ENCODE assay signal across 11 cellular contexts in genomic region chr3:140093742-140094141, GRCh38.
DNase-seq lines count a peak whose midpoint lies in the region; ATAC-seq and TF ChIP-seq lines count a peak whose summit lies in the region.
"Had no signal": no experiment of that assay in that cellular context is flagged by ENCODE, and none has a peak within 500 bp of the region (broad histone marks: within the 10 kb centered on the region; RNA-seq: fewer than 3 reads in every experiment).

No MANE protein-coding gene starts in this region.

- 9% methylated on average over 5 of the region's 5 CpGs for WGBS in mammary epithelial cell (ENCODE audit: low coverage, missing lambda C conversion rate)

- H3K79me2 ChIP-seq in mammary epithelial cell (ENCODE audit: insufficient read depth, low read length): no peaks in the 10 kb centered on the region

- H4K20me1 ChIP-seq in mammary epithelial cell (ENCODE audit: insufficient read depth, low read length): no peaks in the 10 kb centered on the region

- CTCF ChIA-PET in mammary epithelial cell (lab: Charles Lee; ENCODE audit: low non-redundant PET): no interaction called here

- H3K9ac ChIP-seq in mammary epithelial cell (ENCODE audit: insufficient read depth, low read length): no peak overlapping the region

- no TSS peak for BruUV-seq in mammary epithelial cell (replicated peaks; lab: Mats Ljungman, UMichigan)

- dilution Hi-C loops in mammary epithelial cell (cut with HindIII; ENCODE audit: low sequenced_read_pairs): no loop called here

- H3K4me1 ChIP-seq in BE2C: peaks cover 8% of the 10 kb centered on the region
- peaks cover 5% of the 10 kb centered on the region for H3K4me1 ChIP-seq in mammary epithelial cell (ENCODE audit: insufficient read depth, low read length)
- no peaks in the 10 kb centered on the region for H3K4me1 ChIP-seq in mucosa of descending colon (ENCODE audit: low read depth)

- intact Hi-C loops in mammary epithelial cell (cut with micrococcal nuclease) (no loop called here), mucosa of descending colon (cut with DNase I, micrococcal nuclease) (no loop called here)

- TF ChIP-seq CTCF in BE2C (IDR thresholded peaks at IDR 0.05; ENCODE audit: low read depth, low read length): no peak
- no peak for TF ChIP-seq CTCF in mammary epithelial cell (conservative IDR thresholded peaks at IDR 0.05 in 1 of 2, IDR thresholded peaks at IDR 0.05 in 1 of 2; ENCODE audit: extremely low read depth in 1 of 2, insufficient read depth in 1 of 2, low read depth in 1 of 2, low read length in 2 of 2)
- no peak for TF ChIP-seq CTCF in mucosa of descending colon (IDR thresholded peaks at IDR 0.05)

- DNase-seq in BE2C: peak; percentile 62
- DNase-seq in NCI-H2081 treated with DMSO at 0.1 percent for 48 hours (lab: John Stamatoyannopoulos, UW): peak; percentile 63
- peak; percentile 75 for DNase-seq in mammary epithelial cell
- DNase-seq in mucosa of descending colon: peak in 1 of 3 donors; percentile 75
- no peak for DNase-seq in HCEC 1CT
- no peak for DNase-seq in hippocampal formation (lab: John Stamatoyannopoulos, UW)
- DNase-seq in activated CD4-positive, alpha-beta T cell treated with anti-CD3 and anti-CD28 coated beads, Interleukin-2, amount 50 U/mL, for 48 hours: no peak
- DNase-seq: activated CD4-positive, alpha-beta T cell treated with anti-CD3 and anti-CD28 coated beads, Interleukin-2, amount 10 ng/mL, durations not matched to agents 24 days and 14 days; effector CD8-positive, alpha-beta T cell; MV-4-11 had no signal

- no peak overlapping the region for H3K4me3 ChIP-seq in BE2C (ENCODE audit: low read depth, low read length)
- no peak overlapping the region for H3K4me3 ChIP-seq in mammary epithelial cell (replicated peaks in 1 of 3; ENCODE audit: insufficient read depth in 1 of 3, low read depth in 2 of 3, low read length in 3 of 3)
- H3K4me3 ChIP-seq in mucosa of descending colon: no peak overlapping the region

- in situ Hi-C loops in mammary epithelial cell (cut with MboI; ENCODE audit: low sequenced_read_pairs in 2 of 2): no loop called here

- no peaks in the 10 kb centered on the region for H3K27me3 ChIP-seq in BE2C
- H3K27me3 ChIP-seq in mammary epithelial cell (ENCODE audit: insufficient read depth, low read length): no peaks in the 10 kb centered on the region

- H3K36me3 ChIP-seq in BE2C: no peaks in the 10 kb centered on the region
- no peaks in the 10 kb centered on the region for H3K36me3 ChIP-seq in mammary epithelial cell (ENCODE audit: insufficient read depth, low read length)
- no peaks in the 10 kb centered on the region for H3K36me3 ChIP-seq in mucosa of descending colon (ENCODE audit: low read depth)

- H2AFZ ChIP-seq in mammary epithelial cell (ENCODE audit: low read depth, low read length): no peak overlapping the region

- ATAC-seq in mucosa of descending colon (peak; percentile 84), HG02852 (IDR thresholded peaks at IDR 0.05; ENCODE audit: unreplicated experiment) (no peak)

- no peak overlapping the region for H3K27ac ChIP-seq in mammary epithelial cell (ENCODE audit: insufficient read depth, low read depth, low read length)

- no peak overlapping the region for H3K4me2 ChIP-seq in mammary epithelial cell (ENCODE audit: insufficient read depth, low read depth, low read length)

- H3K9me3 ChIP-seq in BE2C (no peaks in the 10 kb centered on the region; the same call in 1 of the 2 replicates), mammary epithelial cell (replicated peaks; ENCODE audit: insufficient read depth, low read length) (no peaks in the 10 kb centered on the region), mucosa of descending colon (no peaks in the 10 kb centered on the region)

Comparison
In these comparisons a context has a peak if more than half of its experiments do, and no peak if none do; other contexts are left out.
1. DNase-seq: peak in BE2C (single experiment), NCI-H2081 treated with DMSO at 0.1 percent for 48 hours (single experiment) and mammary epithelial cell (single experiment); none in HCEC 1CT (single experiment), hippocampal formation (0 of 2) and activated CD4-positive, alpha-beta T cell treated with anti-CD3 and anti-CD28 coated beads, Interleukin-2, amount 50 U/mL, for 48 hours (0 of 2).